Comparison of ENCODE assay signal across 8 cellular contexts in genomic region chr1:213050745-213051126, GRCh38. TPM values are rescaled to one million over a fixed set of nuclear protein-coding genes. Genes with fewer than 3 reads are reported as not detected.
A peak's percentile ranks its signal among the peaks of the same experiment; 100 is the strongest.
DNase-seq lines count a peak whose midpoint lies in the region; ATAC-seq and TF ChIP-seq lines count a peak whose summit lies in the region.

No MANE protein-coding gene starts in this region.

- peaks cover 21% of the 10 kb centered on the region for H3K4me1 Mint-ChIP-seq in activated T-helper 17 cell treated with anti-CD3 and anti-CD28 coated beads, Interleukin-2, amount 50 U/mL, for 72 hours

- H3K9me3 ChIP-seq in iPS-18a (ENCODE audit: control insufficient read depth, low read depth, low read length) (no peaks in the 10 kb centered on the region), stomach (no peaks in the 10 kb centered on the region)

- H3K27ac Mint-ChIP-seq in activated T-helper 17 cell treated with anti-CD3 and anti-CD28 coated beads, Interleukin-2, amount 50 U/mL, for 72 hours = peak overlapping the region; percentile 96

- peak overlapping the region; percentile 95 for H3K4me3 Mint-ChIP-seq in activated T-helper 17 cell treated with anti-CD3 and anti-CD28 coated beads, Interleukin-2, amount 50 U/mL, for 72 hours

- peaks cover 5% of the 10 kb centered on the region for H3K9me3 Mint-ChIP-seq in activated T-helper 17 cell treated with anti-CD3 and anti-CD28 coated beads, Interleukin-2, amount 50 U/mL, for 72 hours

- peak; percentile 14 for ATAC-seq in HG03045 (IDR thresholded peaks at IDR 0.05; ENCODE audit: unreplicated experiment)
- peak; percentile 52 for ATAC-seq in activated T-helper 17 cell treated with anti-CD3 and anti-CD28 coated beads, Interleukin-2, amount 50 U/mL, for 72 hours (replicated peaks)

- no peak for TF ChIP-seq POLR2A in stomach (IDR thresholded peaks at IDR 0.05)

- H3K9ac ChIP-seq in iPS-18a (ENCODE audit: low read length) = peak overlapping the region; percentile 47

- H3K4me1 ChIP-seq in iPS-18a (ENCODE audit: control insufficient read depth, low read depth, low read length) (peaks cover 13% of the 10 kb centered on the region), stomach (peaks cover 11 to 33% (median 25%) of the 10 kb centered on the region in 4 donors)

- H3K27me3 Mint-ChIP-seq in activated T-helper 17 cell treated with anti-CD3 and anti-CD28 coated beads, Interleukin-2, amount 50 U/mL, for 72 hours = peaks cover 6% of the 10 kb centered on the region

- 15 to 25% (median 19%) methylated on average over 15 of the region's 15 CpGs for WGBS in stomach, 5 donors

- DNase-seq in NCI-H2029 (lab: John Stamatoyannopoulos, UW) = peak; percentile 57
- DNase-seq in NCI-H2029 treated with DMSO at 0.1 percent for 48 hours (lab: John Stamatoyannopoulos, UW) = no peak
- DNase-seq in stomach = no peak
- DNase-seq in mucosa of gallbladder (ENCODE audit: low spot score) = no peak
- no peak for DNase-seq in NCI-H82 treated with DMSO at 0.1 percent for 48 hours (lab: John Stamatoyannopoulos, UW; ENCODE audit: unreplicated experiment)

- no peak for TF ChIP-seq CTCF in stomach (IDR thresholded peaks at IDR 0.05)

- H3K36me3 ChIP-seq in iPS-18a (ENCODE audit: control insufficient read depth, low read depth, low read length) (no peaks in the 10 kb centered on the region), stomach (no peaks in the 10 kb centered on the region)

- H3K27me3 ChIP-seq in iPS-18a (ENCODE audit: control insufficient read depth, insufficient read depth, low read length) (no peaks in the 10 kb centered on the region), stomach (peaks cover 0 to 16% (median 0%) of the 10 kb centered on the region in 3 donors)

- no peak for TF ChIP-seq EP300 in stomach (IDR thresholded peaks at IDR 0.05)

- no peaks in the 10 kb centered on the region for H3K36me3 Mint-ChIP-seq in activated T-helper 17 cell treated with anti-CD3 and anti-CD28 coated beads, Interleukin-2, amount 50 U/mL, for 72 hours (ENCODE audit: low read depth)

- peak overlapping the region; percentile 30 for H3K27ac ChIP-seq in iPS-18a (ENCODE audit: low read length)
- peak overlapping the region; percentile 78 to 86 (median 84) for H3K27ac ChIP-seq in stomach

- intact Hi-C loops in stomach (cut with DNase I; ENCODE audit: low total_unique reads) = no loop called here

- peak overlapping the region; percentile 88 for H3K4me3 ChIP-seq in iPS-18a (ENCODE audit: low read length)
- H3K4me3 ChIP-seq in stomach = peak overlapping the region; percentile 87 to 95 (median 91)

RNA-seq across cellular contexts. Expression of gene RPS6KC1, which starts 0.3 kb away (rescaled TPM):
- 1 to 10 TPM; 6.9 to 9.5 TPM for total RNA-seq in activated T-helper 17 cell treated with anti-CD3 and anti-CD28 coated beads, Interleukin-2, amount 50 U/mL, for 72 hours
- total RNA-seq in stomach (100 to 1,000 TPM in 1 of 5 donors, 10 to 100 TPM in 3, 1 to 10 TPM in 1; 3.8 to 137 (median 24.5) TPM), mucosa of gallbladder (16.1 TPM)
- polyA plus RNA-seq in stomach = 1 to 10 TPM; 4.0 to 6.1 (median 5.3) TPM

RNA-seq across cellular contexts. Expression of gene ANGEL2, which starts 35.1 kb away (rescaled TPM):
- total RNA-seq in activated T-helper 17 cell treated with anti-CD3 and anti-CD28 coated beads, Interleukin-2, amount 50 U/mL, for 72 hours = 10 to 100 TPM; 36.9 to 41.3 TPM
- 100 to 1,000 TPM in 1 of 5 donors, 10 to 100 TPM in 3, 1 to 10 TPM in 1; 3.2 to 107 (median 51.9) TPM for total RNA-seq in stomach
- polyA plus RNA-seq in stomach = 1 to 10 TPM; 6.6 to 9.8 (median 9.3) TPM
- total RNA-seq in mucosa of gallbladder = 30.0 TPM
